Comparison of ENCODE assay signal across 18 cellular contexts in the genomic region with DNA sequence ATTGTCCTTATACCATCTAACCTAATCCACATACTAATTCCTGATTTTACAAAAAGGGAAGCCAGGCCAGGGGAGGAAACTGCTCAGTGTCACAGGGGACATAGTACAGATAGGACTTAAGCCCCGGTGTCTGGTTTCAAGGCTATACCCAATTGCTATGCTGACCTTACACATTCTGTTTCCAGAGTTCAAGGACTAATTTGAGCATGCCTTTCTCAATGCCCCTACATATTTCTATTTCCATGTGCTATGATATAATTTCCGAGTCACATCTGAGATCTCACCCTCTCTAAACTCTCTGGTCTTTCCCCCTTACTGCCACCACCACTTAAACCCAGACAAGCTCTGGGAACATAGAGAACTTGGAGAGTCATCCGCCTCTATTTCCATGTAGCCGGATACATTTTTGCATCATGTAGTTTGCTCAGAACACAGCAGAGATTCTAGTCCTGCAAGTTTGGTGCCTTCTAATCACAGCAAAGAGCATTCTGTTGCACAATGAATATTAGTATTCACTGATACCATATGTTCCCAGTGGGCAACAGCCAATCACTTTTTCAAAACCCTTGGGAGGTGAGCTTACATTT. TPM values are rescaled to one million over a fixed set of nuclear protein-coding genes. Genes with fewer than 3 reads are reported as not detected.
DNase-seq lines count a peak whose midpoint lies in the region; ATAC-seq, FAIRE-seq and TF ChIP-seq lines count a peak whose summit lies in the region.
"Had no signal": no experiment of that assay in that cellular context is flagged by ENCODE, and none has a peak within 500 bp of the region (broad histone marks: within the 10 kb centered on the region; RNA-seq: fewer than 3 reads in every experiment).

No MANE protein-coding gene starts in this region.

- peak; percentile 33 for DNase-seq in NCI-H2029 treated with DMSO at 0.1 percent for 48 hours (lab: John Stamatoyannopoulos, UW)
- DNase-seq in NCI-H2029 (lab: John Stamatoyannopoulos, UW): no peak
- DNase-seq in SK-N-MC (ENCODE audit: low read depth, low spot score): no peak
- no peak for DNase-seq in heart left ventricle
- DNase-seq in stomach: no peak
- DNase-seq in kidney: no peak
- no peak for DNase-seq in NOMO-1 treated with DMSO at 0.1 percent for 48 hours (lab: John Stamatoyannopoulos, UW; ENCODE audit: unreplicated experiment)
- DNase-seq: activated CD4-positive, alpha-beta T cell treated with anti-CD3 and anti-CD28 coated beads, Interleukin-2, amount 50 U/mL, for 48 hours; activated effector memory CD4-positive, alpha-beta T cell treated with anti-CD3 and anti-CD28 coated beads, Interleukin-2, amount 50 U/mL, for 16 hours; caudate nucleus; GOT3; NCI-H1436 had no signal

- no peak for TF ChIP-seq EP300 in stomach (IDR thresholded peaks at IDR 0.05)

- H3K27me3 ChIP-seq in heart left ventricle: no peaks in the 10 kb centered on the region
- no peaks in the 10 kb centered on the region for H3K27me3 ChIP-seq in stomach

- no peak for TF ChIP-seq POLR2A in heart left ventricle (IDR thresholded peaks at IDR 0.05)
- TF ChIP-seq POLR2A in stomach (IDR thresholded peaks at IDR 0.05): no peak

- intact Hi-C loops in heart left ventricle (cut with DNase I) (no loop called here), stomach (cut with DNase I; ENCODE audit: low total_unique reads) (no loop called here), kidney (cut with DNase I) (no loop called here)

- ATAC-seq in heart left ventricle (peak; percentile 39 to 80 (median 56)), HG02970 (IDR thresholded peaks at IDR 0.05; ENCODE audit: low FRiP score, unreplicated experiment) (no peak)
- ATAC-seq: esophagus mucosa, sciatic nerve had no signal

- H3K4me1 ChIP-seq in heart left ventricle (peaks cover 0 to 52% (median 22%) of the 10 kb centered on the region in 12 donors), stomach (peaks cover 0 to 22% (median 8%) of the 10 kb centered on the region in 4 donors), kidney (ENCODE audit: control insufficient read depth in 1 of 2, insufficient read depth in 1 of 2, low read depth in 1 of 2, low read length in 2 of 2) (no peaks in the 10 kb centered on the region)

- H3K27ac ChIP-seq in SK-N-MC: peak overlapping the region; percentile 84
- peak overlapping the region in 2 of 12 donors; percentile 20 to 56 for H3K27ac ChIP-seq in heart left ventricle
- H3K27ac ChIP-seq in stomach: peak overlapping the region in 3 of 5 donors; percentile 4 to 76 (median 61)
- H3K27ac ChIP-seq in kidney (ENCODE audit: low read depth in 2 of 2, low read length in 2 of 2): no peak overlapping the region
- H3K27ac ChIP-seq: thoracic aorta had no signal

- no peak for TF ChIP-seq CTCF in heart left ventricle (IDR thresholded peaks at IDR 0.05)
- no peak for TF ChIP-seq CTCF in stomach (IDR thresholded peaks at IDR 0.05)
- no peak for TF ChIP-seq CTCF in kidney (IDR thresholded peaks at IDR 0.05; ENCODE audit: borderline replicate concordance, extremely low read depth, insufficient read depth)

- H3K36me3 ChIP-seq in SK-N-MC (ENCODE audit: insufficient read depth, low read length): no peaks in the 10 kb centered on the region
- H3K36me3 ChIP-seq in heart left ventricle: no peaks in the 10 kb centered on the region
- no peaks in the 10 kb centered on the region for H3K36me3 ChIP-seq in stomach
- no peaks in the 10 kb centered on the region for H3K36me3 ChIP-seq in kidney (ENCODE audit: control insufficient read depth in 1 of 2, insufficient read depth in 2 of 2, low read length in 2 of 2)
- H3K36me3 ChIP-seq: thoracic aorta had no signal

- peak overlapping the region; percentile 34 for H3K4me3 ChIP-seq in SK-N-MC
- H3K4me3 ChIP-seq in heart left ventricle: no peak overlapping the region
- no peak overlapping the region for H3K4me3 ChIP-seq in stomach
- H3K4me3 ChIP-seq in kidney (ENCODE audit: low read length in 2 of 2): no peak overlapping the region
- H3K4me3 ChIP-seq: thoracic aorta had no signal

- peak overlapping the region; percentile 11 for H3K9ac ChIP-seq in SK-N-MC (ENCODE audit: insufficient read length)
- no peak overlapping the region for H3K9ac ChIP-seq in kidney (ENCODE audit: low read length in 2 of 2)

- no peak for FAIRE-seq in kidney (lab: Jason Lieb, UNC)
- FAIRE-seq: A204.1, HTR-8/SVneo had no signal

- H3K9me3 ChIP-seq in SK-N-MC (ENCODE audit: low read depth, low read length) (no peaks in the 10 kb centered on the region), heart left ventricle (no peaks in the 10 kb centered on the region), stomach (no peaks in the 10 kb centered on the region), kidney (ENCODE audit: control insufficient read depth in 1 of 2, low read length in 2 of 2) (no peaks in the 10 kb centered on the region)
- H3K9me3 ChIP-seq: thoracic aorta had no signal

- 41 to 61% (median 49%) methylated on average over 4 of the region's 4 CpGs for WGBS in heart left ventricle, 4 donors
- 29 to 65% (median 60%) methylated on average over 4 of the region's 4 CpGs for WGBS in stomach, 5 donors

RNA-seq across cellular contexts. Expression of gene PPM1H, which starts 34.2 kb away (rescaled TPM):
- total RNA-seq in heart left ventricle (1 to 10 TPM; 4.2 to 9.6 (median 5.8) TPM), stomach (10 to 100 TPM in 2 of 5 donors, 1 to 10 TPM in 2, under 1 TPM in 1; 0.29 to 12.5 (median 4.1) TPM), kidney (25.0 TPM)
- polyA plus RNA-seq in heart left ventricle (1 to 10 TPM; 1.3 to 1.4 TPM), stomach (1 to 10 TPM; 2.8 to 4.6 (median 3.4) TPM), kidney (ENCODE audit: insufficient read depth, low read depth, low replicate concordance) (8.7 TPM)

Comparison
In these comparisons a context has a peak if more than half of its experiments do, and no peak if none do; other contexts are left out.
1. H3K27ac ChIP-seq: peak in SK-N-MC (single experiment) and stomach (3 of 5); none in kidney (0 of 2).